8 cellular contexts compared by ENCODE assay signal in genomic region chr20:45798935-45799642, GRCh38. TPM values are rescaled to one million over a fixed set of nuclear protein-coding genes. Genes with fewer than 3 reads are reported as not detected.
A peak's percentile ranks its signal among the peaks of the same experiment; 100 is the strongest.
DNase-seq lines count a peak whose midpoint lies in the region; ATAC-seq and TF ChIP-seq lines count a peak whose summit lies in the region.

No MANE protein-coding gene starts in this region.

- WGBS in liver: 42% methylated on average over 4 of the region's 4 CpGs

- peak; percentile 72 to 80 for TF ChIP-seq RAD21 in liver (IDR thresholded peaks at IDR 0.05)

- peak; percentile 60 to 72 for DNase-seq in AML-193 (lab: John Stamatoyannopoulos, UW)
- DNase-seq in H7: peak; percentile 81
- peak; percentile 36 for DNase-seq in NCI-H226
- DNase-seq in activated CD4-positive, CD25-positive, alpha-beta regulatory T cell treated with anti-CD3 and anti-CD28 coated beads, Interleukin-2, amount 50 U/mL, for 16 hours (ENCODE audit: low read depth, low spot score): peak; percentile 43
- DNase-seq in cerebellum (ENCODE audit: low spot score): peak; percentile 63
- peak; percentile 32 to 37 for DNase-seq in stimulated activated CD8-positive, alpha-beta memory T cell treated with anti-CD3 and anti-CD28 coated beads, Interleukin-15, amount 100 ng/mL, for 48 hours (ENCODE audit: low read depth in 2 of 2)

- H3K9me3 ChIP-seq in liver (ENCODE audit: control insufficient read depth in 4 of 4, low read length in 3 of 4): no peaks in the 10 kb centered on the region

- no peak overlapping the region for H3K4me3 ChIP-seq in H7 (ENCODE audit: insufficient read depth, low read depth, low read length)
- no peak overlapping the region for H3K4me3 ChIP-seq in liver (ENCODE audit: low read depth in 1 of 3, low read length in 3 of 3)

- TF ChIP-seq CTCF in liver (IDR thresholded peaks at IDR 0.05; ENCODE audit: low read depth, low read length, missing input control): peak; percentile 56

- H3K9ac ChIP-seq in liver (ENCODE audit: low read depth in 1 of 2, low read length in 2 of 2): no peak overlapping the region

- H3K36me3 ChIP-seq in H7 (replicated peaks; ENCODE audit: control insufficient read depth, insufficient read depth, low read length) (peaks cover 25% of the 10 kb centered on the region), liver (ENCODE audit: control insufficient read depth in 4 of 4, insufficient read depth in 3 of 4, low read depth in 1 of 4, low read length in 3 of 4) (peaks cover 8 to 54% (median 48%) of the 10 kb centered on the region in 4 donors)

- no peaks in the 10 kb centered on the region for H3K4me1 ChIP-seq in liver (ENCODE audit: control insufficient read depth in 4 of 4, insufficient read depth in 4 of 4, low read length in 3 of 4)

- H3K27me3 ChIP-seq in H7 (ENCODE audit: control insufficient read depth, insufficient read depth, low read length): no peaks in the 10 kb centered on the region
- no peaks in the 10 kb centered on the region for H3K27me3 ChIP-seq in liver (ENCODE audit: control insufficient read depth in 4 of 4, insufficient read depth in 4 of 4, low read length in 3 of 4)

- no peak for ATAC-seq in HG03135 (IDR thresholded peaks at IDR 0.05; ENCODE audit: unreplicated experiment)

- no peak overlapping the region for H3K27ac ChIP-seq in liver (ENCODE audit: low read depth in 1 of 2, low read length in 2 of 2)

TF ChIP-seq in liver, 16 proteins besides CTCF, POLR2A, EP300 and RAD21:
- TF ChIP-seq SP1 (IDR thresholded peaks at IDR 0.05) (no peak), FOXA2 (IDR thresholded peaks at IDR 0.05) (no peak), GABPA (IDR thresholded peaks at IDR 0.05 in 1 of 2, conservative IDR thresholded peaks at IDR 0.05 in 1 of 2) (no peak), RXRA (IDR thresholded peaks at IDR 0.05) (no peak), ATF3 (IDR thresholded peaks at IDR 0.05) (no peak), HNF4A (conservative IDR thresholded peaks at IDR 0.05) (no peak), MAX (IDR thresholded peaks at IDR 0.05) (no peak), TAF1 (conservative IDR thresholded peaks at IDR 0.05) (no peak), ZBTB33 (IDR thresholded peaks at IDR 0.05) (no peak), YY1 (IDR thresholded peaks at IDR 0.05) (no peak), JUND (IDR thresholded peaks at IDR 0.05) (no peak), NR2F2 (IDR thresholded peaks at IDR 0.05) (no peak), REST (IDR thresholded peaks at IDR 0.05) (no peak), FOXA1 (IDR thresholded peaks at IDR 0.05) (no peak), EGR1 (IDR thresholded peaks at IDR 0.05; ENCODE audit: low read depth in 2 of 2) (no peak)

RNA-seq across cellular contexts. Expression of gene DNTTIP1, which starts 7.3 kb away (rescaled TPM):
- 21.4 and 24.2 TPM in 2 replicates for total RNA-seq in H7 (2014; rRNA removed; shearing (Covaris generic))
- 9.0 TPM for total RNA-seq in cerebellum
- total RNA-seq in liver: 1 to 10 TPM; 6.3 to 9.4 TPM
- 10 to 100 TPM in 1 of 2 donors, 1 to 10 TPM in 1; 9.3 to 13.8 TPM for polyA plus RNA-seq in liver

RNA-seq across cellular contexts. Expression of gene WFDC3, which starts 7.4 kb away (rescaled TPM):
- total RNA-seq in H7 (2014; rRNA removed; shearing (Covaris generic)): 0.59 TPM in 1 of 2 replicates, not detected in the other
- total RNA-seq in cerebellum (1.1 TPM), liver (not detected)
- polyA plus RNA-seq in liver: under 1 TPM in 1 of 2 donors, not detected in 1; 0.28 TPM

RNA-seq across cellular contexts. Expression of gene UBE2C, which starts 13.4 kb away (rescaled TPM):
- 265 and 278 TPM in 2 replicates for total RNA-seq in H7 (2014; rRNA removed; shearing (Covaris generic))
- total RNA-seq in cerebellum (14.1 TPM), liver (10 to 100 TPM in 1 of 2 donors, not detected in 1; 27.6 TPM)
- polyA plus RNA-seq in liver: 1 to 10 TPM; 2.7 to 8.1 TPM

RNA-seq across cellular contexts. Expression of gene TNNC2, which starts 28.0 kb away (rescaled TPM):
- total RNA-seq in H7 (2014; rRNA removed; shearing (Covaris generic)): 0.42 and 0.70 TPM in 2 replicates
- total RNA-seq in cerebellum (0.45 TPM), liver (under 1 TPM in 1 of 2 donors, not detected in 1; 0.33 TPM)
- polyA plus RNA-seq in liver: under 1 TPM; 0.12 to 0.31 TPM

RNA-seq across cellular contexts. Expression of gene SNX21, which starts 34.5 kb away (rescaled TPM):
- 22.5 and 22.7 TPM in 2 replicates for total RNA-seq in H7 (2014; rRNA removed; shearing (Covaris generic))
- total RNA-seq in cerebellum (24.4 TPM), liver (10 to 100 TPM in 1 of 2 donors, 1 to 10 TPM in 1; 4.5 to 10.6 TPM)
- 1 to 10 TPM; 3.8 to 5.1 TPM for polyA plus RNA-seq in liver
